In the genomic region with DNA sequence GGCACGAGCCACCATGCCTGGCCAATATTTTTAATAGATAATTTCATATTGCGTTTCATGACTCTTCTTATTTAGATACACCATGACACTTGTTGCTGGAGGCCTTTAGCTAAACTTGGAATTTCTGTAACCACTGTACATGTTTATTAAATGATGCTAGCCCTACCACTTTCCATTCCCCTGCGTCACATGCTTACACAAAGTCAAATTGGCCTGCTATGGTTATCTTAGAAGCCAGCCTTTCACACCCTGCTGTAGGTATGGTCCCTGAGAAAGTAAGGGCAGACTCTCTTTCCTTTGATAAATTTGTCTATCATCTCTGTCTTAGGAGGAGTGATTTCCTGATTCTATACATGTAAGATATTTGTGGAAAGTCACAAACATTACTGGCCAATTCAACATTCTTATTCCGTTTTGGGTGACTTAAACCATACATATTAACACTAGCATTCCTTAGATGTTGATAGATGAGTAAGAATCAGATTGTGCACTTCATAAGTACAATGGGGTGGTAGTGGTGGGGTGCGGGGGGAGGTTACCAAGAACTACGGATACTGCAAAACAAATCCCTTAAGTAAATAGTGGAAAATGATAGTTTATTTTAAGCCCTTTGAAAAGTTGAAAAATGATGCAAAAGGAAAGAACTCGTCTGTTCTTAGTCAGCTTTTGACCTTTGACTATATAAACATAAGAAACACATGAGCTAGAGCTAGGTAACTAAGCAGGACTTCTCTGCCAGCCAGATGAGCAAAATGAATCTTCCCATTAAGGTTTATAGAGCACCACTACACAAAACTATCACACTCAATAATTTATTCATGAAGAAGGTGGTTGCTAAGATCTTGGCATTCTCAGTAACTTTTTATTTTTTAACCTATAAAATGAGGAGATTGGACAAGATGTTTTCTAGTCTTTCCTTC, we compare ENCODE assay signal across 1 cellular context.
TF ChIP-seq lines count a peak whose summit lies in the region.

No MANE protein-coding gene starts in this region.

TF ChIP-seq in HepG2, 621 proteins besides CTCF, POLR2A, EP300 and RAD21 (continued from another document):
- TF ChIP-seq, protein P1, sequence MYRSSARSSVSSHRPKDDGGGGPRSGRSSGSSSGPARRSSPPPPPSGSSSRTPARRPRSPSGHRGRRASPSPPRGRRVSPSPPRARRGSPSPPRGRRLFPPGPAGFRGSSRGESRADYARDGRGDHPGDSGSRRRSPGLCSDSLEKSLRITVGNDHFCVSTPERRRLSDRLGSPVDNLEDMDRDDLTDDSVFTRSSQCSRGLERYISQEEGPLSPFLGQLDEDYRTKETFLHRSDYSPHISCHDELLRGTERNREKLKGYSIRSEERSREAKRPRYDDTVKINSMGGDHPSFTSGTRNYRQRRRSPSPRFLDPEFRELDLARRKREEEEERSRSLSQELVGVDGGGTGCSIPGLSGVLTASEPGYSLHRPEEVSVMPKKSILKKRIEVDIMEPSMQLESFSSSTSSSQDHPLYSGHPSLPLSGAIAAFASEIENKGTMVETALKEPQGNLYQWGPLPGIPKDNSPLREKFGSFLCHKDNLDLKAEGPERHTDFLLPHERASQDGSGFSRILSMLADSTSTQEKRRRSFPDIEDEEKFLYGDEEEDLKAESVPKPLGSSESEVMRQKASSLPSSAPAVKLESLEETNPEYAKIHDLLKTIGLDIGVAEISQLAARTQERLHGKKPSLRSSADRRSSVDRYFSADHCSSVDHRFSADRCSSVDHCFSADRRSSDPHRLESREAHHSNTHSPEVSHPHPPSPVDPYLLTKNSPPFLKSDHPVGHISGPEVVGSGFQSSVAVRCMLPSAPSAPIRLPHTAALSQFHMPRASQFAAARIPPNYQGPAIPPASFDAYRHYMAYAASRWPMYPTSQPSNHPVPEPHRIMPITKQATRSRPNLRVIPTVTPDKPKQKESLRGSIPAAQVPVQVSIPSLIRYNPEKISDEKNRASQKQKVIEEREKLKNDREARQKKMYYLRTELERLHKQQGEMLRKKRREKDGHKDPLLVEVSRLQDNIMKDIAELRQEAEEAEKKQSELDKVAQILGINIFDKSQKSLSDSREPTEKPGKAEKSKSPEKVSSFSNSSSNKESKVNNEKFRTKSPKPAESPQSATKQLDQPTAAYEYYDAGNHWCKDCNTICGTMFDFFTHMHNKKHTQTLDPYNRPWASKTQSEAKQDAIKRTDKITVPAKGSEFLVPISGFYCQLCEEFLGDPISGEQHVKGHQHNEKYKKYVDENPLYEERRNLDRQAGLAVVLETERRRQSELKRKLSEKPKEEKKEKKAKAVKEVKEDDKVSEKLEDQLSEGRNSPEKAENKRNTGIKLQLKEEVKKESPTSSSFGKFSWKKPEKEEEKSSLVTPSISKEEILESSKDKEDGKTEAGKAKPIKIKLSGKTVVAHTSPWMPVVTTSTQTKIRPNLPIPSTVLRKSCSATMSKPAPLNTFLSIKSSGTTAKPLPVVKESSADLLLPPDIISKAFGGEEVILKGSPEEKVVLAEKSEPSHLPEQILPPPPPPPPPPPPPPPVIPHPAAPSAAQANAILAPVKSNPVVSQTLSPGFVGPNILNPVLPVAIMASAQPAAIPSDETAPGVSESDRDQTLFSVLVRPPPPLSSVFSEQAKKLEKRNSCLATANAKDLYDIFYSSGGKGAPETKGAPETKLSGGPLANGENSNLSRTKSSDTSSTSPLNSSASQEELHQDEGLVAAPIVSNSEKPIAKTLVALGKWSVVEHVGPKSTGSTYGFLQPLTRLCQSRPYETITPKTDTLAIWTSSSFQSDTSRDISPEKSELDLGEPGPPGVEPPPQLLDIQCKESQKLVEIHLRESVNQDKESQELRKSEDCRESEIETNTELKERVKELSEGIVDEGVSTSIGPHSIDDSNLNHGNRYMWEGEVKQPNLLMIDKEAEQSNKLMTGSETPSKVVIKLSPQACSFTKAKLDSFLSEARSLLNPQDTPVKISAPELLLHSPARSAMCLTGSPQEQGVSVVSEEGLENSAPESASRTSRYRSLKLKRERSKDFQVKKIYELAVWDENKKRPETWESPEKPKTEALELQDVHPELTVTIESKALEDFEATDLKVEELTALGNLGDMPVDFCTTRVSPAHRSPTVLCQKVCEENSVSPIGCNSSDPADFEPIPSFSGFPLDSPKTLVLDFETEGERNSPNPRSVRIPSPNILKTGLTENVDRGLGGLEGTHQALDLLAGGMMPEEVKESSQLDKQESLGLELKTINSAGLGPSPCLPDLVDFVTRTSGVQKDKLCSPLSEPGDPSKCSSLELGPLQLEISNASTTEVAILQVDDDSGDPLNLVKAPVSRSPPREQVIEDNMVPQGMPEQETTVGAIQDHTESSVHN (CRISPR knock-in tag; IDR thresholded peaks at IDR 0.05) = no peak
- peak; percentile 35; the same call in 1 of the 2 replicates for TF ChIP-seq MEF2D (CRISPR knock-in tag; IDR thresholded peaks at IDR 0.05)
- TF ChIP-seq SOX5 (CRISPR knock-in tag; IDR thresholded peaks at IDR 0.05; ENCODE audit: borderline replicate concordance) = peak; percentile 80; the same call in 1 of the 2 replicates
- TF ChIP-seq KDM5B (CRISPR knock-in tag; IDR thresholded peaks at IDR 0.05; ENCODE audit: borderline replicate concordance) = no peak
- TF ChIP-seq HNF4A (CRISPR knock-in tag; IDR thresholded peaks at IDR 0.05) = peak; percentile 66
- TF ChIP-seq SIX1 (CRISPR knock-in tag; IDR thresholded peaks at IDR 0.05; ENCODE audit: borderline replicate concordance) = peak; percentile 93; the same call in 1 of the 2 replicates
- no peak for TF ChIP-seq EZH2 (conservative IDR thresholded peaks at IDR 0.05; ENCODE audit: low read depth, low read length)
- TF ChIP-seq, protein P2, sequence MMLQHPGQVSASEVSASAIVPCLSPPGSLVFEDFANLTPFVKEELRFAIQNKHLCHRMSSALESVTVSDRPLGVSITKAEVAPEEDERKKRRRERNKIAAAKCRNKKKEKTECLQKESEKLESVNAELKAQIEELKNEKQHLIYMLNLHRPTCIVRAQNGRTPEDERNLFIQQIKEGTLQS (CRISPR knock-in tag; IDR thresholded peaks at IDR 0.05) = peak; percentile 49; the same call in 1 of the 2 replicates
- TF ChIP-seq NR2F1 (CRISPR knock-in tag; IDR thresholded peaks at IDR 0.05) = peak in 1 of 2 experiments; percentile 83; a peak in 2 of 4 replicates
- no peak for TF ChIP-seq DMAP1 (CRISPR knock-in tag; IDR thresholded peaks at IDR 0.05)
- TF ChIP-seq FOXP1 (IDR thresholded peaks at IDR 0.05) = no peak
- TF ChIP-seq FOXP1 (CRISPR knock-in tag; IDR thresholded peaks at IDR 0.05) = peak; percentile 77
- TF ChIP-seq, protein P3, sequence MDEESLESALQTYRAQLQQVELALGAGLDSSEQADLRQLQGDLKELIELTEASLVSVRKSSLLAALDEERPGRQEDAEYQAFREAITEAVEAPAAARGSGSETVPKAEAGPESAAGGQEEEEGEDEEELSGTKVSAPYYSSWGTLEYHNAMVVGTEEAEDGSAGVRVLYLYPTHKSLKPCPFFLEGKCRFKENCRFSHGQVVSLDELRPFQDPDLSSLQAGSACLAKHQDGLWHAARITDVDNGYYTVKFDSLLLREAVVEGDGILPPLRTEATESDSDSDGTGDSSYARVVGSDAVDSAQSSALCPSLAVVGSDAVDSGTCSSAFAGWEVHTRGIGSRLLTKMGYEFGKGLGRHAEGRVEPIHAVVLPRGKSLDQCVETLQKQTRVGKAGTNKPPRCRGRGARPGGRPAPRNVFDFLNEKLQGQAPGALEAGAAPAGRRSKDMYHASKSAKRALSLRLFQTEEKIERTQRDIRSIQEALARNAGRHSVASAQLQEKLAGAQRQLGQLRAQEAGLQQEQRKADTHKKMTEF (CRISPR knock-in tag; IDR thresholded peaks at IDR 0.05) = peak; percentile 41; the same call in 1 of the 2 replicates
- TF ChIP-seq, protein P4, sequence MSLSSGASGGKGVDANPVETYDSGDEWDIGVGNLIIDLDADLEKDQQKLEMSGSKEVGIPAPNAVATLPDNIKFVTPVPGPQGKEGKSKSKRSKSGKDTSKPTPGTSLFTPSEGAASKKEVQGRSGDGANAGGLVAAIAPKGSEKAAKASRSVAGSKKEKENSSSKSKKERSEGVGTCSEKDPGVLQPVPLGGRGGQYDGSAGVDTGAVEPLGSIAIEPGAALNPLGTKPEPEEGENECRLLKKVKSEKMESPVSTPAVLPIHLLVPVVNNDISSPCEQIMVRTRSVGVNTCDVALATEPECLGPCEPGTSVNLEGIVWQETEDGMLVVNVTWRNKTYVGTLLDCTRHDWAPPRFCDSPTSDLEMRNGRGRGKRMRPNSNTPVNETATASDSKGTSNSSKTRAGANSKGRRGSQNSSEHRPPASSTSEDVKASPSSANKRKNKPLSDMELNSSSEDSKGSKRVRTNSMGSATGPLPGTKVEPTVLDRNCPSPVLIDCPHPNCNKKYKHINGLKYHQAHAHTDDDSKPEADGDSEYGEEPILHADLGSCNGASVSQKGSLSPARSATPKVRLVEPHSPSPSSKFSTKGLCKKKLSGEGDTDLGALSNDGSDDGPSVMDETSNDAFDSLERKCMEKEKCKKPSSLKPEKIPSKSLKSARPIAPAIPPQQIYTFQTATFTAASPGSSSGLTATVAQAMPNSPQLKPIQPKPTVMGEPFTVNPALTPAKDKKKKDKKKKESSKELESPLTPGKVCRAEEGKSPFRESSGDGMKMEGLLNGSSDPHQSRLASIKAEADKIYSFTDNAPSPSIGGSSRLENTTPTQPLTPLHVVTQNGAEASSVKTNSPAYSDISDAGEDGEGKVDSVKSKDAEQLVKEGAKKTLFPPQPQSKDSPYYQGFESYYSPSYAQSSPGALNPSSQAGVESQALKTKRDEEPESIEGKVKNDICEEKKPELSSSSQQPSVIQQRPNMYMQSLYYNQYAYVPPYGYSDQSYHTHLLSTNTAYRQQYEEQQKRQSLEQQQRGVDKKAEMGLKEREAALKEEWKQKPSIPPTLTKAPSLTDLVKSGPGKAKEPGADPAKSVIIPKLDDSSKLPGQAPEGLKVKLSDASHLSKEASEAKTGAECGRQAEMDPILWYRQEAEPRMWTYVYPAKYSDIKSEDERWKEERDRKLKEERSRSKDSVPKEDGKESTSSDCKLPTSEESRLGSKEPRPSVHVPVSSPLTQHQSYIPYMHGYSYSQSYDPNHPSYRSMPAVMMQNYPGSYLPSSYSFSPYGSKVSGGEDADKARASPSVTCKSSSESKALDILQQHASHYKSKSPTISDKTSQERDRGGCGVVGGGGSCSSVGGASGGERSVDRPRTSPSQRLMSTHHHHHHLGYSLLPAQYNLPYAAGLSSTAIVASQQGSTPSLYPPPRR (CRISPR knock-in tag; IDR thresholded peaks at IDR 0.05; ENCODE audit: borderline replicate concordance) = 0 out of 2 replicates have a peak, but pooled peaks have one; percentile 23
- TF ChIP-seq ZFP1 (CRISPR knock-in tag; IDR thresholded peaks at IDR 0.05) = no peak
- TF ChIP-seq MIER3 (CRISPR knock-in tag; IDR thresholded peaks at IDR 0.05; ENCODE audit: borderline replicate concordance) = no peak
- TF ChIP-seq, protein P5, sequence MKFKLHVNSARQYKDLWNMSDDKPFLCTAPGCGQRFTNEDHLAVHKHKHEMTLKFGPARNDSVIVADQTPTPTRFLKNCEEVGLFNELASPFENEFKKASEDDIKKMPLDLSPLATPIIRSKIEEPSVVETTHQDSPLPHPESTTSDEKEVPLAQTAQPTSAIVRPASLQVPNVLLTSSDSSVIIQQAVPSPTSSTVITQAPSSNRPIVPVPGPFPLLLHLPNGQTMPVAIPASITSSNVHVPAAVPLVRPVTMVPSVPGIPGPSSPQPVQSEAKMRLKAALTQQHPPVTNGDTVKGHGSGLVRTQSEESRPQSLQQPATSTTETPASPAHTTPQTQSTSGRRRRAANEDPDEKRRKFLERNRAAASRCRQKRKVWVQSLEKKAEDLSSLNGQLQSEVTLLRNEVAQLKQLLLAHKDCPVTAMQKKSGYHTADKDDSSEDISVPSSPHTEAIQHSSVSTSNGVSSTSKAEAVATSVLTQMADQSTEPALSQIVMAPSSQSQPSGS (CRISPR knock-in tag; IDR thresholded peaks at IDR 0.05) = peak; percentile 49; the same call in 1 of the 2 replicates
- peak; percentile 51 for TF ChIP-seq SAP130 (CRISPR knock-in tag; IDR thresholded peaks at IDR 0.05; ENCODE audit: low read depth)
- TF ChIP-seq ZNF496 (CRISPR knock-in tag; IDR thresholded peaks at IDR 0.05; ENCODE audit: insufficient replicate concordance) = no peak
- TF ChIP-seq ZNF333 (CRISPR knock-in tag; IDR thresholded peaks at IDR 0.05; ENCODE audit: borderline replicate concordance) = no peak
- TF ChIP-seq FOXO1 (CRISPR knock-in tag; IDR thresholded peaks at IDR 0.05) = peak; percentile 31; the same call in 1 of the 2 replicates
- no peak for TF ChIP-seq ZNF83 (CRISPR knock-in tag; IDR thresholded peaks at IDR 0.05; ENCODE audit: borderline replicate concordance)
- no peak for TF ChIP-seq U2AF2 (IDR thresholded peaks at IDR 0.05; ENCODE audit: low read depth, low read length)
- TF ChIP-seq ZNF33A (CRISPR knock-in tag; IDR thresholded peaks at IDR 0.05; ENCODE audit: borderline replicate concordance) = no peak
- TF ChIP-seq, protein P6, sequence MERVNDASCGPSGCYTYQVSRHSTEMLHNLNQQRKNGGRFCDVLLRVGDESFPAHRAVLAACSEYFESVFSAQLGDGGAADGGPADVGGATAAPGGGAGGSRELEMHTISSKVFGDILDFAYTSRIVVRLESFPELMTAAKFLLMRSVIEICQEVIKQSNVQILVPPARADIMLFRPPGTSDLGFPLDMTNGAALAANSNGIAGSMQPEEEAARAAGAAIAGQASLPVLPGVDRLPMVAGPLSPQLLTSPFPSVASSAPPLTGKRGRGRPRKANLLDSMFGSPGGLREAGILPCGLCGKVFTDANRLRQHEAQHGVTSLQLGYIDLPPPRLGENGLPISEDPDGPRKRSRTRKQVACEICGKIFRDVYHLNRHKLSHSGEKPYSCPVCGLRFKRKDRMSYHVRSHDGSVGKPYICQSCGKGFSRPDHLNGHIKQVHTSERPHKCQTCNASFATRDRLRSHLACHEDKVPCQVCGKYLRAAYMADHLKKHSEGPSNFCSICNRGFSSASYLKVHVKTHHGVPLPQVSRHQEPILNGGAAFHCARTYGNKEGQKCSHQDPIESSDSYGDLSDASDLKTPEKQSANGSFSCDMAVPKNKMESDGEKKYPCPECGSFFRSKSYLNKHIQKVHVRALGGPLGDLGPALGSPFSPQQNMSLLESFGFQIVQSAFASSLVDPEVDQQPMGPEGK (CRISPR knock-in tag; IDR thresholded peaks at IDR 0.05) = peak; percentile 90
- TF ChIP-seq, protein P7, sequence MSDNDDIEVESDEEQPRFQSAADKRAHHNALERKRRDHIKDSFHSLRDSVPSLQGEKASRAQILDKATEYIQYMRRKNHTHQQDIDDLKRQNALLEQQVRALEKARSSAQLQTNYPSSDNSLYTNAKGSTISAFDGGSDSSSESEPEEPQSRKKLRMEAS (IDR thresholded peaks at IDR 0.05) = no peak
- peak; percentile 32; the same call in 1 of the 2 replicates for TF ChIP-seq SOX13 (IDR thresholded peaks at IDR 0.05)
- TF ChIP-seq SOX13 (CRISPR knock-in tag; conservative IDR thresholded peaks at IDR 0.05 in 1 of 2, IDR thresholded peaks at IDR 0.05 in 1 of 2) = peak in 1 of 2 experiments; percentile 90; a peak in 2 of 4 replicates
- TF ChIP-seq HMG20B (CRISPR knock-in tag; conservative IDR thresholded peaks at IDR 0.05) = 0 out of 2 replicates have a peak, but pooled peaks have one; percentile 58
TF ChIP-seq in HepG2: peak in this region for 91.
